ENCODE assay signal across 10 cellular contexts in genomic region chr20:31593221-31594001, GRCh38. TPM values are rescaled to one million over a fixed set of nuclear protein-coding genes. Genes with fewer than 3 reads are reported as not detected.
DNase-seq lines count a peak whose midpoint lies in the region; ATAC-seq, FAIRE-seq and TF ChIP-seq lines count a peak whose summit lies in the region.
"Had no signal": no experiment of that assay in that cellular context is flagged by ENCODE, and none has a peak within 500 bp of the region (broad histone marks: within the 10 kb centered on the region; RNA-seq: fewer than 3 reads in every experiment).

No MANE protein-coding gene starts in this region.

- 0% methylated on average over 10 of the region's 11 CpGs for WGBS in A549 (ENCODE audit: missing lambda C conversion rate)

- no peaks in the 10 kb centered on the region for H3K9me3 Mint-ChIP-seq in HFFc6

- peak overlapping the region; percentile 95 for H3K4me2 ChIP-seq in A549

- peak; percentile 39 for TF ChIP-seq POLR2A in A549 (IDR thresholded peaks at IDR 0.05; ENCODE audit: low read length)

- peak; percentile 96 to 100 for DNase-seq in A549 (ENCODE audit: low read depth in 1 of 2, low spot score in 1 of 2)
- peak; percentile 92 for DNase-seq in HFFc6
- peak; percentile 85 for DNase-seq in amniotic epithelial cell (ENCODE audit: low read depth)
- peak; percentile 97 for DNase-seq in kidney tubule cell (ENCODE audit: low spot score)
- no peak for DNase-seq in COLO829 (ENCODE audit: low spot score)
- DNase-seq: pancreas had no signal

- H3K4me1 ChIP-seq in A549, result peaks cover 57% of the 10 kb centered on the region
- H3K4me1 ChIP-seq: pancreas had no signal

- CTCF ChIA-PET in A549 (lab: Yijun Ruan, JAX), result interaction anchor here (0.9 to 12.9 kb wide), 11 partner anchors 9 to 34 kb away, joined by 3 to 172 read pairs (median 5); partner anchors contain the start of gene ID1

- TF ChIP-seq CTCF in A549 (IDR thresholded peaks at IDR 0.05) (no peak), HFFc6 (IDR thresholded peaks at IDR 0.05) (peak; percentile 62; the same call in 1 of the 2 replicates)

- peak overlapping the region; percentile 98 for H3K27ac ChIP-seq in A549
- H3K27ac ChIP-seq: pancreas had no signal

- H3K4me3 ChIP-seq in A549, result peak overlapping the region; percentile 62
- H3K4me3 ChIP-seq: pancreas had no signal

- ATAC-seq in A549 (peak; percentile 79 to 82), HG03469 (IDR thresholded peaks at IDR 0.05; ENCODE audit: unreplicated experiment) (no peak), HG03280 (IDR thresholded peaks at IDR 0.05; ENCODE audit: unreplicated experiment) (no peak), HG03432 (IDR thresholded peaks at IDR 0.05; ENCODE audit: unreplicated experiment) (no peak)

- no peaks in the 10 kb centered on the region for H3K36me3 Mint-ChIP-seq in HFFc6 (ENCODE audit: low read depth)
- H3K36me3 Mint-ChIP-seq: activated naive CD8-positive, alpha-beta T cell had no signal

- H3K4me3 Mint-ChIP-seq in HFFc6, result peak overlapping the region; percentile 66
- H3K4me3 Mint-ChIP-seq: activated naive CD8-positive, alpha-beta T cell had no signal

- TF ChIP-seq EP300 in A549 (IDR thresholded peaks at IDR 0.05), result peak; percentile 57 to 79; a peak in 2 of 5 replicates

- FAIRE-seq in A549 (lab: Jason Lieb, UNC), result no peak
- FAIRE-seq: pancreas had no signal

- no peaks in the 10 kb centered on the region; the same call in none of the 2 replicates for H3K27me3 Mint-ChIP-seq in HFFc6 (ENCODE audit: insufficient read depth)

- no peaks in the 10 kb centered on the region for H3K9me3 ChIP-seq in A549
- H3K9me3 ChIP-seq: pancreas had no signal

- peak; percentile 25 to 45; a peak in 2 of 5 replicates for TF ChIP-seq RAD21 in A549 (conservative IDR thresholded peaks at IDR 0.05 in 1 of 2, IDR thresholded peaks at IDR 0.05 in 1 of 2)

- peaks cover 71% of the 10 kb centered on the region for H3K4me1 Mint-ChIP-seq in HFFc6 (ENCODE audit: low read depth)

- POLR2A ChIA-PET in A549 (lab: Yijun Ruan, JAX), result interaction anchor here (0.7 to 1.7 kb wide), 12 partner anchors 12 to 130 kb away, joined by 3 to 265 read pairs (median 6); partner anchors contain the start of genes BCL2L1 and ID1

- H3K27ac Mint-ChIP-seq in HFFc6, result peak overlapping the region; percentile 94
- H3K27ac Mint-ChIP-seq: activated naive CD8-positive, alpha-beta T cell had no signal

TF ChIP-seq in A549, 52 proteins besides CTCF, POLR2A, EP300 and RAD21 (continues in another document):
- TF ChIP-seq CBX2 (IDR thresholded peaks at IDR 0.05; ENCODE audit: borderline replicate concordance, low read depth), result no peak
- peak; percentile 64; the same call in 1 of the 2 replicates for TF ChIP-seq TP53 (CRISPR knock-in tag; IDR thresholded peaks at IDR 0.05)
- peak in 1 of 2 experiments; percentile 71; a peak in 2 of 4 replicates for TF ChIP-seq CEBPB (IDR thresholded peaks at IDR 0.05)
- no peak for TF ChIP-seq PHF8 (IDR thresholded peaks at IDR 0.05; ENCODE audit: borderline replicate concordance, low read depth)
- TF ChIP-seq KDM5A (IDR thresholded peaks at IDR 0.05), result no peak
- no peak for TF ChIP-seq HOXB5 (CRISPR knock-in tag; IDR thresholded peaks at IDR 0.05)
- no peak for TF ChIP-seq NR3C1 (IDR thresholded peaks at IDR 0.05)
- TF ChIP-seq KDM1A (IDR thresholded peaks at IDR 0.05; ENCODE audit: low read depth), result no peak
- no peak for TF ChIP-seq ZFP36 (IDR thresholded peaks at IDR 0.05; ENCODE audit: borderline replicate concordance, partially characterized antibody)
- no peak for TF ChIP-seq ZC3H11A (IDR thresholded peaks at IDR 0.05)
- no peak for TF ChIP-seq ZNF302 (CRISPR knock-in tag; IDR thresholded peaks at IDR 0.05)
- TF ChIP-seq MAFK (IDR thresholded peaks at IDR 0.05; ENCODE audit: partially characterized antibody), result peak; percentile 90
- TF ChIP-seq RNF2 (IDR thresholded peaks at IDR 0.05; ENCODE audit: borderline replicate concordance, low read depth), result no peak
- peak; percentile 30; the same call in 1 of the 2 replicates for TF ChIP-seq NFE2L2 (conservative IDR thresholded peaks at IDR 0.05; ENCODE audit: low read length)
- no peak; the same call in 2 of the 3 replicates for TF ChIP-seq SMC3 (IDR thresholded peaks at IDR 0.05)
- peak; percentile 76 for TF ChIP-seq GATA3 (IDR thresholded peaks at IDR 0.05; ENCODE audit: borderline replicate concordance)
- 0 out of 2 replicates have a peak, but pooled peaks have one; percentile 5 for TF ChIP-seq RCOR1 (IDR thresholded peaks at IDR 0.05; ENCODE audit: low read depth, low read length)
- peak; percentile 69; the same call in 1 of the 2 replicates for TF ChIP-seq EHF (CRISPR knock-in tag; IDR thresholded peaks at IDR 0.05)
- no peak for TF ChIP-seq NPAS2 (CRISPR knock-in tag; IDR thresholded peaks at IDR 0.05; ENCODE audit: borderline replicate concordance)
- TF ChIP-seq JUN (IDR thresholded peaks at IDR 0.05), result peak; percentile 70 to 86
- TF ChIP-seq BCL3 (IDR thresholded peaks at IDR 0.05), result peak; percentile 81; the same call in 2 of the 3 replicates
- peak; percentile 67; the same call in 1 of the 2 replicates for TF ChIP-seq PBX3 (IDR thresholded peaks at IDR 0.05)
- no peak for TF ChIP-seq MAZ (IDR thresholded peaks at IDR 0.05; ENCODE audit: borderline replicate concordance, low read depth, low read length)
- TF ChIP-seq TFCP2L1 (CRISPR knock-in tag; IDR thresholded peaks at IDR 0.05), result no peak
- peak; percentile 82 for TF ChIP-seq JUNB (IDR thresholded peaks at IDR 0.05)
- no peak; the same call in 1 of the 2 replicates for TF ChIP-seq HMGXB4 (CRISPR knock-in tag; IDR thresholded peaks at IDR 0.05; ENCODE audit: borderline replicate concordance)
- no peak for TF ChIP-seq ATOH8 (CRISPR knock-in tag; IDR thresholded peaks at IDR 0.05; ENCODE audit: low read depth)
- no peak for TF ChIP-seq EHMT2 (IDR thresholded peaks at IDR 0.05; ENCODE audit: low read depth)
- TF ChIP-seq CHD4 (IDR thresholded peaks at IDR 0.05; ENCODE audit: borderline replicate concordance), result 0 out of 2 replicates have a peak, but pooled peaks have one; percentile 40
- TF ChIP-seq SREBF2 (IDR thresholded peaks at IDR 0.05), result no peak
- no peak for TF ChIP-seq ZSCAN20 (CRISPR knock-in tag; IDR thresholded peaks at IDR 0.05)

RNA-seq across cellular contexts. Expression of gene ID1, which starts 11.7 kb away (rescaled TPM):
- polyA plus RNA-seq in A549 (2011; rRNA removed), result 237 and 250 TPM in 2 replicates
- 951 and 1,146 TPM in 2 replicates for polyA plus RNA-seq in A549 (2012; cell fraction: cytosol; rRNA removed)
- polyA plus RNA-seq in A549 (2012; cell fraction: nucleus; rRNA removed), result 1,622 and 2,122 TPM in 2 replicates
- polyA plus RNA-seq in A549 (2017; fragmentation: RNase III; extraction: RNeasy Plus Mini Kit Qiagen cat#74134 plus additional on column Dnase treatment), result 257 to 432 TPM (median 387 TPM) in 3 replicates
- 188 and 250 TPM in 2 replicates for polyA minus RNA-seq in A549 (2011; rRNA and poly(A)+ RNA removed)
- 100 to 1,000 TPM; 397 to 487 (median 452) TPM for total RNA-seq in HFFc6 (2021; fragmentation: NEBNext Ultra II Directional; extraction: Animal tissue kit (Norgen Biotek cat#: 25700))

RNA-seq across cellular contexts. Expression of gene COX4I2, which starts 44.3 kb away (rescaled TPM):
- not detected in 2 replicates for polyA plus RNA-seq in A549 (2011; rRNA removed)
- polyA plus RNA-seq in A549 (2012; cell fraction: cytosol; rRNA removed), result not detected in 2 replicates
- not detected in 2 replicates for polyA plus RNA-seq in A549 (2012; cell fraction: nucleus; rRNA removed)
- polyA plus RNA-seq in A549 (2017; fragmentation: RNase III; extraction: RNeasy Plus Mini Kit Qiagen cat#74134 plus additional on column Dnase treatment), result not detected in 3 replicates
- polyA minus RNA-seq in A549 (2011; rRNA and poly(A)+ RNA removed), result not detected in 2 replicates
- total RNA-seq in HFFc6 (2021; fragmentation: NEBNext Ultra II Directional; extraction: Animal tissue kit (Norgen Biotek cat#: 25700)), result not detected

Comparison
In these comparisons a context has a peak if more than half of its experiments do, and no peak if none do; other contexts are left out.
1. ATAC-seq: peak in A549 (2 of 2); none in HG03469 (single experiment), HG03280 (single experiment) and HG03432 (single experiment).